20 cellular contexts compared by ENCODE assay signal in genomic region chr10:30074933-30075332, GRCh38.
"Had no signal": no experiment of that assay in that cellular context is flagged by ENCODE, and none has a peak within 500 bp of the region (broad histone marks: within the 10 kb centered on the region; RNA-seq: fewer than 3 reads in every experiment).

No MANE protein-coding gene starts in this region.

- H3K9me3 ChIP-seq: esophagus muscularis mucosa, gastroesophageal sphincter, heart left ventricle, left lung, lower lobe of right lung, mucosa of descending colon had no signal

- ATAC-seq: effector memory CD8-positive, alpha-beta T cell; foreskin keratinocyte; gastroesophageal sphincter; heart left ventricle; left cardiac atrium; left lung; left ventricle myocardium superior; lower lobe of right lung; mucosa of descending colon had no signal

- H3K27ac ChIP-seq: coronary artery, esophagus muscularis mucosa, foreskin keratinocyte, gastroesophageal sphincter, heart left ventricle, hepatocyte, left lung, lower lobe of right lung had no signal

- H3K4me3 ChIP-seq: coronary artery, esophagus muscularis mucosa, gastroesophageal sphincter, heart left ventricle, hepatocyte, left lung, lower lobe of right lung, mucosa of descending colon had no signal

- H3K4me1 ChIP-seq: esophagus muscularis mucosa, foreskin keratinocyte, gastroesophageal sphincter, lower lobe of right lung had no signal

- H3K4me2 ChIP-seq: hepatocyte had no signal

- H3K27ac Mint-ChIP-seq: dendritic cell treated with granulocyte-macrophage colony-stimulating factor and Interleukin-4, amounts not matched to agents 40 ng/mL and 50 ng/mL, for 4 days; effector memory CD8-positive, alpha-beta T cell; immature natural killer cell; mesothelial cell of epicardium had no signal

- H3K36me3 ChIP-seq: esophagus muscularis mucosa, gastroesophageal sphincter, heart left ventricle, left lung, lower lobe of right lung had no signal

- DNase-seq: effector CD8-positive, alpha-beta T cell; effector memory CD8-positive, alpha-beta T cell; foreskin keratinocyte; heart left ventricle; hypothalamus; immature natural killer cell; islet precursor cell; left cardiac atrium; left lung; left ventricle myocardium superior; lower lobe of right lung; mesenchymal stem cell; mucosa of descending colon; naive B cell had no signal

- H3K4me3 Mint-ChIP-seq: dendritic cell treated with granulocyte-macrophage colony-stimulating factor and Interleukin-4, amounts not matched to agents 40 ng/mL and 50 ng/mL, for 4 days; effector memory CD8-positive, alpha-beta T cell; immature natural killer cell; mesothelial cell of epicardium; naive B cell had no signal

- H3K9me3 Mint-ChIP-seq: dendritic cell treated with granulocyte-macrophage colony-stimulating factor and Interleukin-4, amounts not matched to agents 40 ng/mL and 50 ng/mL, for 4 days; effector memory CD8-positive, alpha-beta T cell; immature natural killer cell had no signal

- H3K27me3 Mint-ChIP-seq: dendritic cell treated with granulocyte-macrophage colony-stimulating factor and Interleukin-4, amounts not matched to agents 40 ng/mL and 50 ng/mL, for 4 days had no signal

- H2AFZ ChIP-seq: hepatocyte had no signal

- H3K36me3 Mint-ChIP-seq: immature natural killer cell, naive B cell had no signal

- H3K27me3 ChIP-seq: esophagus muscularis mucosa, gastroesophageal sphincter, heart left ventricle, hepatocyte, left lung had no signal

- H3K4me1 Mint-ChIP-seq: immature natural killer cell, naive B cell had no signal
